Comparison of ENCODE assay signal across 22 cellular contexts in genomic region chr3:164465172-164465571, GRCh38.
A peak's percentile ranks its signal among the peaks of the same experiment; 100 is the strongest.
DNase-seq lines count a peak whose midpoint lies in the region; ATAC-seq, FAIRE-seq and TF ChIP-seq lines count a peak whose summit lies in the region.
"Had no signal": no experiment of that assay in that cellular context is flagged by ENCODE, and none has a peak within 500 bp of the region (broad histone marks: within the 10 kb centered on the region; RNA-seq: fewer than 3 reads in every experiment).

No MANE protein-coding gene starts in this region.

- WGBS in heart left ventricle, 4 donors = 80 to 91% (median 87%) methylated on average over 2 of the region's 2 CpGs

- no peak overlapping the region for H3K27ac ChIP-seq in heart left ventricle
- H3K27ac ChIP-seq: BLaER1, skin epidermis, uterus had no signal

- no peaks in the 10 kb centered on the region for H3K4me1 ChIP-seq in heart left ventricle
- H3K4me1 ChIP-seq: uterus had no signal

- H3K36me3 ChIP-seq in bronchial epithelial cell (ENCODE audit: control insufficient read depth, insufficient read depth, low read length) (no peaks in the 10 kb centered on the region), heart left ventricle (no peaks in the 10 kb centered on the region)
- H3K36me3 ChIP-seq: BLaER1, uterus had no signal

- intact Hi-C loops in heart left ventricle (cut with DNase I) = no loop called here

- no peak for ATAC-seq in activated T-cell treated with anti-CD3 and anti-CD28 coated beads, Interleukin-2, amount 50 U/mL, for 72 hours (replicated peaks in 1 of 2)
- ATAC-seq in heart left ventricle = no peak
- ATAC-seq: naive thymus-derived CD4-positive, alpha-beta T cell had no signal

- H3K27ac Mint-ChIP-seq in osteocyte (ENCODE audit: unreplicated experiment) = peak overlapping the region; percentile 73
- H3K27ac Mint-ChIP-seq in activated T-cell treated with anti-CD3 and anti-CD28 coated beads, Interleukin-2, amount 50 U/mL, for 72 hours = no peak overlapping the region
- H3K27ac Mint-ChIP-seq: activated naive CD4-positive, alpha-beta T cell treated with anti-CD3 and anti-CD28 coated beads for 36 hours; naive thymus-derived CD4-positive, alpha-beta T cell had no signal

- H3K9me3 Mint-ChIP-seq in osteocyte (ENCODE audit: unreplicated experiment) = peaks cover 30% of the 10 kb centered on the region
- H3K9me3 Mint-ChIP-seq in activated T-cell treated with anti-CD3 and anti-CD28 coated beads, Interleukin-2, amount 50 U/mL, for 72 hours = peaks cover 3 to 10% of the 10 kb centered on the region in 2 donors

- no peaks in the 10 kb centered on the region for H3K27me3 Mint-ChIP-seq in osteocyte (ENCODE audit: unreplicated experiment)
- H3K27me3 Mint-ChIP-seq in activated T-cell treated with anti-CD3 and anti-CD28 coated beads, Interleukin-2, amount 50 U/mL, for 72 hours (ENCODE audit: low read depth) = no peaks in the 10 kb centered on the region
- H3K27me3 Mint-ChIP-seq: naive thymus-derived CD4-positive, alpha-beta T cell had no signal

- TF ChIP-seq POLR2A in heart left ventricle (IDR thresholded peaks at IDR 0.05) = no peak

- no peak for FAIRE-seq in bronchial epithelial cell (lab: Jason Lieb, UNC)
- FAIRE-seq: islet of Langerhans had no signal

- H3K4me3 Mint-ChIP-seq in osteocyte (ENCODE audit: unreplicated experiment) = no peak overlapping the region
- H3K4me3 Mint-ChIP-seq in activated T-cell treated with anti-CD3 and anti-CD28 coated beads, Interleukin-2, amount 50 U/mL, for 72 hours = no peak overlapping the region
- H3K4me3 Mint-ChIP-seq: activated naive CD4-positive, alpha-beta T cell treated with anti-CD3 and anti-CD28 coated beads for 36 hours; naive thymus-derived CD4-positive, alpha-beta T cell had no signal

- H3K4me3 ChIP-seq in bronchial epithelial cell (ENCODE audit: low read depth, low read length) (no peak overlapping the region), heart left ventricle (no peak overlapping the region)
- H3K4me3 ChIP-seq: BLaER1, skin epidermis, uterus had no signal

- H3K9me3 ChIP-seq in heart left ventricle = peaks cover 0 to 11% (median 0%) of the 10 kb centered on the region in 12 donors
- H3K9me3 ChIP-seq: uterus had no signal

- peaks cover 4% of the 10 kb centered on the region for H3K36me3 Mint-ChIP-seq in osteocyte (ENCODE audit: unreplicated experiment)
- H3K36me3 Mint-ChIP-seq in activated T-cell treated with anti-CD3 and anti-CD28 coated beads, Interleukin-2, amount 50 U/mL, for 72 hours (ENCODE audit: insufficient read depth in 2 of 2) = no peaks in the 10 kb centered on the region
- H3K36me3 Mint-ChIP-seq: naive thymus-derived CD4-positive, alpha-beta T cell had no signal

- no peaks in the 10 kb centered on the region for H3K27me3 ChIP-seq in bronchial epithelial cell (ENCODE audit: control insufficient read depth, insufficient read depth, low read length)
- no peaks in the 10 kb centered on the region for H3K27me3 ChIP-seq in heart left ventricle
- H3K27me3 ChIP-seq: BLaER1, uterus had no signal

- DNase-seq in EH (ENCODE audit: low read depth) (peak; percentile 42), LHCN-M2 (ENCODE audit: low read depth) (peak; percentile 70), bronchial epithelial cell (ENCODE audit: low read depth) (peak; percentile 2), osteocyte (ENCODE audit: extremely low spot score, unreplicated experiment) (no peak), heart left ventricle (no peak), MV-4-11 (lab: John Stamatoyannopoulos, UW) (no peak), DMS 273 (lab: John Stamatoyannopoulos, UW; ENCODE audit: unreplicated experiment) (no peak)
- no peak for DNase-seq in activated T-cell treated with anti-CD3 and anti-CD28 coated beads, Interleukin-2, amount 50 U/mL, for 72 hours
- DNase-seq: activated CD4-positive, alpha-beta T cell treated with anti-CD3 and anti-CD28 coated beads, Interleukin-2, amount 50 U/mL, for 4 hours; activated naive CD4-positive, alpha-beta T cell treated with anti-CD3 and anti-CD28 coated beads for 36 hours; GF-D8; naive thymus-derived CD4-positive, alpha-beta T cell; NCI-H1694 treated with DMSO at 0.1 percent for 48 hours; NCI-H446; posterior cingulate gyrus; Right ventricle myocardium superior; stimulated activated CD4-positive, alpha-beta T cell treated with anti-CD3 and anti-CD28 coated beads, Interleukin-2, amount 100 ng/mL, for 48 hours; T-helper 1 cell; uterus had no signal

- H3K4me1 Mint-ChIP-seq in osteocyte (ENCODE audit: unreplicated experiment) = peaks cover 37% of the 10 kb centered on the region
- no peaks in the 10 kb centered on the region for H3K4me1 Mint-ChIP-seq in activated T-cell treated with anti-CD3 and anti-CD28 coated beads, Interleukin-2, amount 50 U/mL, for 72 hours (ENCODE audit: low read depth)
- H3K4me1 Mint-ChIP-seq: naive thymus-derived CD4-positive, alpha-beta T cell had no signal

- TF ChIP-seq CTCF in bronchial epithelial cell (IDR thresholded peaks at IDR 0.05; ENCODE audit: insufficient read depth, low read length, severe bottlenecking) (no peak), osteocyte (IDR thresholded peaks at IDR 0.05) (no peak), heart left ventricle (IDR thresholded peaks at IDR 0.05) (no peak)

Comparison
In these comparisons a context has a peak if more than half of its experiments do, and no peak if none do; other contexts are left out.
1. DNase-seq: peak in EH (single experiment), LHCN-M2 (single experiment) and bronchial epithelial cell (single experiment); none in osteocyte (single experiment), activated T-cell treated with anti-CD3 and anti-CD28 coated beads, Interleukin-2, amount 50 U/mL, for 72 hours (0 of 2), heart left ventricle (0 of 5), MV-4-11 (single experiment) and DMS 273 (single experiment).